Comparison of ENCODE assay signal across 8 cellular contexts in the genomic region with DNA sequence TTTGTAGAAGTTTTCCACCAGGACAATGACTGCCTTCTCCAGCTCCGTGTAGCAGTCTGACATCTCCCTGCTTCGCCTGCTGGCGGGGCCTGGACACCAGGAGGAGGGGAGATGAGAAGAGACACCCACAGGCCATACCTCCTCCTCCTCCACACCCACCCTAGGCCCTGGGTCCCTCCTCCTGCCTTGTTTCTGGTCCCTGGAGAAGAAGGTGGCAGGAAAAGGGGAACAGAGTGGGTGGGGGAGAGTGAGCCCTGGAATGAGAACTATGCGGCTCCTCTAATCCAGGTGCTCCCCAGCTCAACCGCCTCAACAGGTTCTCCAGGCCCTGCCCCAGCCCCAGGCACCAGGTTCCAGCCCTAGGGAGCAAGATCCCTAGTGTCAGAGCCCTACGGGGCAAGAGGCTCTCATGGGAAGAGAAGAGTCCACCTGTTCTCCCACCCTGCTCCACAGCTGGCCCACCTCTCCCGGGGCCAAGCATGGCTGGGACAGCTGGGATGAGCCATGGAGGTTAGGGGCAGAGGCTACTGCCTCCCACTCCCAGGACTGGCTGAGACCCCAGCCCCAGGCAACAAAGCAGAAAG. TPM values are rescaled to one million over a fixed set of nuclear protein-coding genes. Genes with fewer than 3 reads are reported as not detected.
A peak's percentile ranks its signal among the peaks of the same experiment; 100 is the strongest.
DNase-seq lines count a peak whose midpoint lies in the region; ATAC-seq and TF ChIP-seq lines count a peak whose summit lies in the region.

No MANE protein-coding gene starts in this region.

- H3K27me3 ChIP-seq in breast epithelium (no peaks in the 10 kb centered on the region), liver (ENCODE audit: control insufficient read depth in 4 of 4, insufficient read depth in 4 of 4, low read length in 3 of 4) (no peaks in the 10 kb centered on the region), suprapubic skin (no peaks in the 10 kb centered on the region)

- no peak for TF ChIP-seq RAD21 in liver (IDR thresholded peaks at IDR 0.05)

- H3K9me3 ChIP-seq in breast epithelium, result no peaks in the 10 kb centered on the region
- no peaks in the 10 kb centered on the region for H3K9me3 ChIP-seq in liver (ENCODE audit: control insufficient read depth in 4 of 4, low read length in 3 of 4)
- H3K9me3 ChIP-seq in suprapubic skin, result no peaks in the 10 kb centered on the region

- DNase-seq in HT-29 (ENCODE audit: low spot score), result peak; percentile 70
- DNase-seq in breast epithelium (ENCODE audit: low spot score in 2 of 2), result peak in 1 of 2 donors; percentile 65
- peak in 1 of 2 donors; percentile 73 for DNase-seq in suprapubic skin (ENCODE audit: low spot score in 2 of 2)
- DNase-seq in HCEC 1CT, result no peak
- DNase-seq in stimulated activated CD4-positive, alpha-beta T cell treated with anti-CD3 and anti-CD28 coated beads, Interleukin-15, amount 100 ng/mL, for 24 hours, result no peak

- H3K4me1 ChIP-seq in breast epithelium (peaks cover 16 to 29% of the 10 kb centered on the region in 2 donors), liver (ENCODE audit: control insufficient read depth in 4 of 4, insufficient read depth in 4 of 4, low read length in 3 of 4) (peaks cover 12 to 37% (median 27%) of the 10 kb centered on the region in 4 donors), suprapubic skin (peaks cover 55% of the 10 kb centered on the region)

- TF ChIP-seq EP300 in suprapubic skin (IDR thresholded peaks at IDR 0.05), result no peak

- TF ChIP-seq CTCF in breast epithelium (IDR thresholded peaks at IDR 0.05) (no peak), liver (IDR thresholded peaks at IDR 0.05; ENCODE audit: low read depth, low read length, missing input control) (no peak), suprapubic skin (IDR thresholded peaks at IDR 0.05) (no peak)

- intact Hi-C loops in breast epithelium (cut with DNase I; ENCODE audit: low total_unique reads), result no loop called here

- peak overlapping the region in 1 of 2 donors; percentile 94 for H3K9ac ChIP-seq in liver (ENCODE audit: low read depth in 1 of 2, low read length in 2 of 2)

- H3K36me3 ChIP-seq in breast epithelium (no peaks in the 10 kb centered on the region), liver (ENCODE audit: control insufficient read depth in 4 of 4, insufficient read depth in 3 of 4, low read depth in 1 of 4, low read length in 3 of 4) (peaks cover 0 to 10% (median 5%) of the 10 kb centered on the region in 4 donors), suprapubic skin (peaks cover 19% of the 10 kb centered on the region)

- peak overlapping the region; percentile 38 to 83 (median 49) for H3K4me3 ChIP-seq in breast epithelium
- peak overlapping the region; percentile 21 to 62 (median 51) for H3K4me3 ChIP-seq in liver (ENCODE audit: low read depth in 1 of 3, low read length in 3 of 3)
- H3K4me3 ChIP-seq in suprapubic skin, result peak overlapping the region; percentile 70

- H3K27ac ChIP-seq in breast epithelium (peak overlapping the region; percentile 98 to 100), liver (ENCODE audit: low read depth in 1 of 2, low read length in 2 of 2) (peak overlapping the region; percentile 94 to 99), suprapubic skin (peak overlapping the region; percentile 94)

- ATAC-seq in GM21576 (IDR thresholded peaks at IDR 0.05; ENCODE audit: unreplicated experiment), result no peak
- ATAC-seq in HG03571 (IDR thresholded peaks at IDR 0.05; ENCODE audit: unreplicated experiment), result no peak

- no peak for TF ChIP-seq POLR2A in breast epithelium (IDR thresholded peaks at IDR 0.05)
- no peak for TF ChIP-seq POLR2A in suprapubic skin (IDR thresholded peaks at IDR 0.05)

- 80% methylated on average over 7 of the region's 7 CpGs for WGBS in liver
- 68% methylated on average over 5 of the region's 7 CpGs for WGBS in suprapubic skin

TF ChIP-seq in liver, 16 proteins besides CTCF, POLR2A, EP300 and RAD21:
- no peak for TF ChIP-seq RXRA (IDR thresholded peaks at IDR 0.05)
- TF ChIP-seq EGR1 (IDR thresholded peaks at IDR 0.05; ENCODE audit: low read depth in 2 of 2), result no peak
- TF ChIP-seq GABPA (IDR thresholded peaks at IDR 0.05 in 1 of 2, conservative IDR thresholded peaks at IDR 0.05 in 1 of 2), result no peak

RNA-seq across cellular contexts. Expression of a gene that starts 4.8 kb away (rescaled TPM):
- 282 and 292 TPM in 2 replicates for total RNA-seq in HT-29 (2014; rRNA removed; shearing (Covaris generic))
- total RNA-seq in breast epithelium, result 100 to 1,000 TPM in 2 of 3 donors, 10 to 100 TPM in 1; 52.0 to 154 (median 102) TPM
- 10 to 100 TPM; 27.3 to 53.6 TPM for total RNA-seq in liver
- 100 to 1,000 TPM; 110 to 142 TPM for polyA plus RNA-seq in liver
- 100 to 1,000 TPM; 133 to 668 (median 414) TPM for total RNA-seq in suprapubic skin

RNA-seq across cellular contexts. Expression of a gene that starts 7.9 kb away (rescaled TPM):
- total RNA-seq in HT-29 (2014; rRNA removed; shearing (Covaris generic)), result 35.6 and 46.2 TPM in 2 replicates
- total RNA-seq in breast epithelium (10 to 100 TPM in 2 of 3 donors, not detected in 1; 70.1 to 99.2 TPM), liver (1 to 10 TPM; 1.7 to 4.4 TPM), suprapubic skin (100 to 1,000 TPM; 252 to 555 (median 445) TPM)
- polyA plus RNA-seq in liver, result 1 to 10 TPM; 2.3 to 4.3 TPM

RNA-seq across cellular contexts. Expression of a gene that starts 19.1 kb away (rescaled TPM):
- 78.7 and 87.3 TPM in 2 replicates for total RNA-seq in HT-29 (2014; rRNA removed; shearing (Covaris generic))
- total RNA-seq in breast epithelium (100 to 1,000 TPM; 163 to 221 (median 198) TPM), liver (10 to 100 TPM in 1 of 2 donors, 1 to 10 TPM in 1; 5.3 to 10.8 TPM), suprapubic skin (10 to 100 TPM; 28.0 to 55.4 (median 43.1) TPM)
- 10 to 100 TPM; 20.5 to 23.0 TPM for polyA plus RNA-seq in liver

RNA-seq across cellular contexts. Expression of a gene that starts 20.1 kb away (rescaled TPM):
- total RNA-seq in HT-29 (2014; rRNA removed; shearing (Covaris generic)), result 0.15 TPM in 1 of 2 replicates, not detected in the other
- 10 to 100 TPM in 2 of 3 donors, 1 to 10 TPM in 1; 6.1 to 40.0 (median 28.5) TPM for total RNA-seq in breast epithelium
- under 1 TPM; 0.33 TPM for total RNA-seq in liver
- polyA plus RNA-seq in liver, result under 1 TPM; 0.21 to 0.25 TPM
- 10 to 100 TPM; 17.9 to 33.2 (median 21.1) TPM for total RNA-seq in suprapubic skin

RNA-seq across cellular contexts. Expression of a gene that starts 25.7 kb away (rescaled TPM):
- total RNA-seq in HT-29 (2014; rRNA removed; shearing (Covaris generic)), result 63.7 and 69.4 TPM in 2 replicates
- total RNA-seq in breast epithelium, result 100 to 1,000 TPM in 1 of 3 donors, 10 to 100 TPM in 2; 37.1 to 112 (median 71.8) TPM
- total RNA-seq in liver, result 10 to 100 TPM; 26.8 to 30.9 TPM
- 10 to 100 TPM; 16.4 to 21.9 TPM for polyA plus RNA-seq in liver
- 10 to 100 TPM; 56.8 to 78.1 (median 58.2) TPM for total RNA-seq in suprapubic skin
